20 cellular contexts compared by ENCODE assay signal in the genomic region with DNA sequence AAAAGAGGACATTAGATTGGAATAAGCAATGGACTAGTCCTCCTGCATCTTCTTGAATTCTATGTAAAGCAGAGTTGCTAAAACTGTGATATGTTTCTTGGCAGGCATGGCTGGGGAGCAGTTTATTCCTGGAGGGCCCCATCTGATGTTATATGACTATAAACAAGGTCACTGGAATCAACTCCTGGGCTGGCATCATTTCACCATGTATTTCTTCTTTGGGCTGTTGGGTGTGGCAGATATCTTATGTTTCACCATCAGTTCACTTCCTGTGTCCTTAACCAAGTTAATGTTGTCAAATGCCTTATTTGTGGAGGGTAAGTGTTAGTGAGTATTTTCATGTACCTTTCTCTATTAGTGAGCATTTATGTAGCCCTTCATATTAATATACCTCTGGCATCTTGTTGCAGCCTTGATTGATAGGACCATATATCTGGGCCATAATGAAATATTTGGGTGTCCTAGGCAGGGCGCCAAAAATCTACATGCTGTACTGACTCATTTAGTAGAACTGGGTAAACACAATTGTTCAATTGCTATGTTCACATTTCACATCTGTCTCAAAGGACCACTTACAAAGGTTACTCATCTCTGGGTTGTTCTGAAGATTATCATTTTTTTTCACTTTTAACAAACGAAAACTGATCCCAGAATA. TPM values are rescaled to one million over a fixed set of nuclear protein-coding genes. Genes with fewer than 3 reads are reported as not detected.
A peak's percentile ranks its signal among the peaks of the same experiment; 100 is the strongest.
DNase-seq lines count a peak whose midpoint lies in the region; ATAC-seq, FAIRE-seq and TF ChIP-seq lines count a peak whose summit lies in the region.
"Had no signal": no experiment of that assay in that cellular context is flagged by ENCODE, and none has a peak within 500 bp of the region (broad histone marks: within the 10 kb centered on the region; RNA-seq: fewer than 3 reads in every experiment).

No MANE protein-coding gene starts in this region.

- H3K27me3 ChIP-seq in astrocyte (ENCODE audit: insufficient read depth, low read length) (no peaks in the 10 kb centered on the region), foreskin keratinocyte (no peaks in the 10 kb centered on the region)
- H3K27me3 ChIP-seq: BLaER1 treated with 17β-estradiol and CSF1 and Interleukin-3, amounts not matched to agents 10 nM and 100 nM had no signal

- H3K4me3 Mint-ChIP-seq in CD14-positive monocyte (no peak overlapping the region), astrocyte (ENCODE audit: unreplicated experiment) (no peak overlapping the region)
- H3K4me3 Mint-ChIP-seq: activated naive CD8-positive, alpha-beta T cell treated with anti-CD3 and anti-CD28 coated beads for 36 hours; naive thymus-derived CD8-positive, alpha-beta T cell; WTC11 had no signal

- H3K27ac ChIP-seq in astrocyte (ENCODE audit: low read depth, low read length) (no peak overlapping the region), foreskin keratinocyte (peak overlapping the region; percentile 41)
- H3K27ac ChIP-seq: SK-N-MC had no signal

- H2AFZ ChIP-seq in astrocyte (ENCODE audit: low read depth, low read length): no peak overlapping the region

- H3K4me1 ChIP-seq in astrocyte (ENCODE audit: insufficient read depth, low read length) (no peaks in the 10 kb centered on the region), foreskin keratinocyte (peaks cover 21% of the 10 kb centered on the region)

- H3K4me3 ChIP-seq in astrocyte (ENCODE audit: insufficient read depth, low read depth, low read length): no peak overlapping the region
- H3K4me3 ChIP-seq: BLaER1 treated with 17β-estradiol and CSF1 and Interleukin-3, amounts not matched to agents 10 nM and 100 nM; SK-N-MC had no signal

- no peak overlapping the region for H3K9ac ChIP-seq in astrocyte (ENCODE audit: low read length)
- H3K9ac ChIP-seq: BLaER1 treated with 17β-estradiol and CSF1 and Interleukin-3, amounts not matched to agents 10 nM and 100 nM had no signal

- intact Hi-C loops in CD14-positive monocyte (cut with micrococcal nuclease): no loop called here

- H3K4me2 ChIP-seq in astrocyte (ENCODE audit: low read length): no peak overlapping the region

- H3K79me2 ChIP-seq in astrocyte (ENCODE audit: insufficient read depth, low read length): no peaks in the 10 kb centered on the region

- DNase-seq in CD14-positive monocyte (ENCODE audit: low spot score): no peak
- DNase-seq in HS-5 (ENCODE audit: low read depth): peak; percentile 88
- DNase-seq in astrocyte (ENCODE audit: low read depth): peak; percentile 57
- DNase-seq in foreskin keratinocyte: peak in 1 of 2 donors; percentile 73
- no peak for DNase-seq in stimulated activated CD4-positive, alpha-beta T cell treated with anti-CD3 and anti-CD28 coated beads, Interleukin-4, amount 100 ng/mL, for 24 hours
- no peak for DNase-seq in occipital lobe (lab: John Stamatoyannopoulos, UW)
- no peak for DNase-seq in activated CD4-positive, CD25-positive, alpha-beta regulatory T cell (lab: John Stamatoyannopoulos, UW)
- DNase-seq: activated CD8-positive, alpha-beta memory T cell treated with anti-CD3 and anti-CD28 coated beads, Interleukin-2, amount 50 U/mL, for 48 hours; activated naive CD8-positive, alpha-beta T cell treated with anti-CD3 and anti-CD28 coated beads for 36 hours; cortex of kidney; naive thymus-derived CD8-positive, alpha-beta T cell; NCI-H187; NK-92 treated with Interleukin-12 subunit alpha and Interleukin-12 subunit beta, amount 100 ng/mL, for 24 hours; retina; stimulated activated naive CD4-positive, alpha-beta T cell treated with Interleukin-2 at 50 U/mL for 16 hours had no signal

- H4K20me1 ChIP-seq in astrocyte (ENCODE audit: insufficient read depth, low read length): no peaks in the 10 kb centered on the region
- H4K20me1 ChIP-seq: BLaER1 treated with 17β-estradiol and CSF1 and Interleukin-3, amounts not matched to agents 10 nM and 100 nM had no signal

- H3K27me3 Mint-ChIP-seq in CD14-positive monocyte (ENCODE audit: low read depth in 3 of 3): peaks cover 0 to 1% (median 0%) of the 10 kb centered on the region in 3 donors
- H3K27me3 Mint-ChIP-seq in astrocyte (ENCODE audit: low read depth, unreplicated experiment): no peaks in the 10 kb centered on the region
- H3K27me3 Mint-ChIP-seq: activated naive CD8-positive, alpha-beta T cell treated with anti-CD3 and anti-CD28 coated beads for 36 hours; naive thymus-derived CD8-positive, alpha-beta T cell had no signal

- no peak for FAIRE-seq in astrocyte (lab: Jason Lieb, UNC)
- FAIRE-seq: HepG2 had no signal

- H3K9me3 Mint-ChIP-seq in CD14-positive monocyte (peaks cover 0 to 8% (median 5%) of the 10 kb centered on the region in 7 donors), astrocyte (ENCODE audit: unreplicated experiment) (peaks cover 4% of the 10 kb centered on the region)
- H3K9me3 Mint-ChIP-seq: activated naive CD8-positive, alpha-beta T cell treated with anti-CD3 and anti-CD28 coated beads for 36 hours; naive thymus-derived CD8-positive, alpha-beta T cell; WTC11 had no signal

- ATAC-seq in foreskin keratinocyte (peak; percentile 70), GM21737 (IDR thresholded peaks at IDR 0.05; ENCODE audit: unreplicated experiment) (no peak)
- ATAC-seq: HepG2; naive thymus-derived CD8-positive, alpha-beta T cell; WTC11 had no signal

- H3K4me1 Mint-ChIP-seq in CD14-positive monocyte (peaks cover 21% of the 10 kb centered on the region), astrocyte (ENCODE audit: low read depth, unreplicated experiment) (peaks cover 10% of the 10 kb centered on the region)
- H3K4me1 Mint-ChIP-seq: naive thymus-derived CD8-positive, alpha-beta T cell had no signal

- peak overlapping the region in 5 of 7 donors; percentile 1 to 41 (median 11) for H3K27ac Mint-ChIP-seq in CD14-positive monocyte
- H3K27ac Mint-ChIP-seq in astrocyte (ENCODE audit: unreplicated experiment): no peak overlapping the region
- H3K27ac Mint-ChIP-seq: activated naive CD8-positive, alpha-beta T cell treated with anti-CD3 and anti-CD28 coated beads for 36 hours; naive thymus-derived CD8-positive, alpha-beta T cell; WTC11 had no signal

- H3K36me3 Mint-ChIP-seq in CD14-positive monocyte: peaks cover 4 to 5% of the 10 kb centered on the region in 2 donors
- peaks cover 5% of the 10 kb centered on the region for H3K36me3 Mint-ChIP-seq in astrocyte (ENCODE audit: low read depth, unreplicated experiment)
- H3K36me3 Mint-ChIP-seq: activated naive CD8-positive, alpha-beta T cell treated with anti-CD3 and anti-CD28 coated beads for 36 hours; naive thymus-derived CD8-positive, alpha-beta T cell; WTC11 had no signal

- TF ChIP-seq CTCF in CD14-positive monocyte (IDR thresholded peaks at IDR 0.05) (no peak), astrocyte (IDR thresholded peaks at IDR 0.05; ENCODE audit: insufficient read depth, low read depth, low read length) (no peak), foreskin keratinocyte (conservative IDR thresholded peaks at IDR 0.05) (no peak)

- H3K36me3 ChIP-seq in astrocyte (ENCODE audit: insufficient read depth, low read length): peaks cover 4% of the 10 kb centered on the region
- H3K36me3 ChIP-seq: BLaER1 treated with 17β-estradiol and CSF1 and Interleukin-3, amounts not matched to agents 10 nM and 100 nM had no signal

- no peaks in the 10 kb centered on the region for H3K9me3 ChIP-seq in astrocyte (ENCODE audit: insufficient read depth, low read depth, low read length)

RNA-seq across cellular contexts. Expression of a gene that starts 52.6 kb away (rescaled TPM):
- polyA plus RNA-seq in CD14-positive monocyte (not detected), foreskin keratinocyte (not detected in 2 replicates)
- total RNA-seq in astrocyte (not detected in 2 replicates), foreskin keratinocyte (not detected in 2 replicates), occipital lobe (not detected)
- total RNA-seq: activated naive CD8-positive, alpha-beta T cell treated with anti-CD3 and anti-CD28 coated beads for 36 hours; HepG2; naive thymus-derived CD8-positive, alpha-beta T cell; WTC11 had no signal
- polyA plus RNA-seq: HepG2; naive thymus-derived CD8-positive, alpha-beta T cell had no signal

Comparison
In these comparisons a context has a peak if more than half of its experiments do, and no peak if none do; other contexts are left out.
1. DNase-seq: peak in HS-5 (single experiment) and astrocyte (single experiment); none in CD14-positive monocyte (single experiment), stimulated activated CD4-positive, alpha-beta T cell treated with anti-CD3 and anti-CD28 coated beads, Interleukin-4, amount 100 ng/mL, for 24 hours (single experiment), occipital lobe (single experiment) and activated CD4-positive, CD25-positive, alpha-beta regulatory T cell (0 of 4).